In genomic region chr1:174159253-174160108, GRCh38 we compare ENCODE assay signal across 8 cellular contexts.
DNase-seq lines count a peak whose midpoint lies in the region; ATAC-seq and TF ChIP-seq lines count a peak whose summit lies in the region.

Gene RABGAP1L (plus strand): TSS chr1:174159520.

- DNase-seq in AG09319 (ENCODE audit: extremely low read depth, low read depth) (peak; percentile 80), NCI-H446 treated with DMSO at 0.1 percent for 48 hours (lab: John Stamatoyannopoulos, UW) (peak; percentile 93), cerebellar cortex (ENCODE audit: low spot score) (peak; percentile 94), islet precursor cell (peak; percentile 98)
- DNase-seq in activated CD4-positive, CD25-positive, alpha-beta regulatory T cell treated with anti-CD3 and anti-CD28 coated beads, Interleukin-2, amount 50 U/mL, for 72 hours = peak; percentile 90
- peak; percentile 91 for DNase-seq in stimulated activated CD4-positive, alpha-beta T cell treated with anti-CD3 and anti-CD28 coated beads, Interleukin-12 subunit alpha, Interleukin-12 subunit beta, amount 100 ng/mL, for 4 hours

- TF ChIP-seq CTCF in AG09319 (IDR thresholded peaks at IDR 0.05; ENCODE audit: low read depth, low read length) = no peak

- ATAC-seq in GM19043 (IDR thresholded peaks at IDR 0.05; ENCODE audit: low read depth, unreplicated experiment) (peak; percentile 56), HG03354 (IDR thresholded peaks at IDR 0.05; ENCODE audit: poor library complexity, severe bottlenecking, unreplicated experiment) (peak; percentile 68)

Comparison
In these comparisons a context has a peak if more than half of its experiments do, and no peak if none do; other contexts are left out.
1. Peak in every context shown above with its lines: DNase-seq and ATAC-seq.